Comparison of ENCODE assay signal across 8 cellular contexts in the genomic region with DNA sequence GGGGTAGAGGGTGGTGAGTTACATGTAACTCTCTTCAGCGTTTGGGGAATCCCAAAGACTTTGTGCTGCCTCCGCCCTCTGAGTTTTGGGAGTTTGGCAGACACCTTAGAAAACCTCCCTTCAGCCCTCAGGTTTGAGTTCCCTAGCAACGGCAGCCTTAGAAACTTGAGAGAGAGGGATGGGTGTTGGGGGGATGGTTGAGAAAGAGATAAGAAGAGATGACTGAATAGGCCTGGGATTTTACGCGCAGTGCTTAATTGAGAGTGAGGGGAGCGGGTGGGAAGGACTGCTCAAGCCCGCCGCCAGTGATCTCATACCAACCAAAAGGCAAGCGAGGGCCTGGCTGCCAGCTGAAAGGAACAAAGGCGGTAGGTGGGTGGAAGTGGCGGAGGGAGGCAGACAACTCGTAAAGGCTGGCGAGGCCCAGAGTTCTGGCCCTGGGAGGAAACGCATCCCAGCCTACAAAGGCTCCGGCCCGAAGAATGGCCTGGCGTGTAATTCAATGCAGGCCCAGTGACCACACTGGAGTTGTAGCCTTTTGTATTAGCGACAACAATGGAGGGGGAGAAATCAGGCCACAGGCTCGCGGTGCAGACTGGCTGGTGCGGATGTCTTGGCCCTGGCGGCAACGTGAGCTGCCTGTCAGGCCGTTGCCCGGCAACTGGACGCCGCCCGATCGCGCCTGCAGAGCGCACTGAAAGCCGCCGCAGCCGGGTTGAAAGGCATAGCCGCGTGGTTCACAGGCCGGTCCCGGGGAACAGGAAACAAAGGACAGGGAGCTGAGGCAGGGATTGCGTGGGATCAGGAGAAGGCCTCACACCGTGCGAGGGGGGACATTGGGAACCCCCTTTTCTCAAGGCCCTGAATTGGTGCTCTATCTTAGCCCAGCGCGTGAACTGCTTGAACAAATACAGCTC. TPM values are rescaled to one million over a fixed set of nuclear protein-coding genes. Genes with fewer than 3 reads are reported as not detected.
A peak's percentile ranks its signal among the peaks of the same experiment; 100 is the strongest.
DNase-seq lines count a peak whose midpoint lies in the region; ATAC-seq, FAIRE-seq and TF ChIP-seq lines count a peak whose summit lies in the region.

No MANE protein-coding gene starts in this region.

- H3K9me3 ChIP-seq in WERI-Rb-1 (ENCODE audit: severe bottlenecking) (no peaks in the 10 kb centered on the region), endothelial cell of umbilical vein (replicated peaks; ENCODE audit: control insufficient read depth, insufficient read depth, low read length) (no peaks in the 10 kb centered on the region)

- peak overlapping the region; percentile 1 for H3K4me2 ChIP-seq in endothelial cell of umbilical vein (ENCODE audit: insufficient read depth, low read length)

- no peak overlapping the region for H3K4me3 Mint-ChIP-seq in memory B cell
- peak overlapping the region; percentile 63 to 72 for H3K4me3 Mint-ChIP-seq in stimulated activated naive B cell treated with anti-CD40 and anti-IgM and Interleukin-4, amounts not matched to agents 10 μg/mL and 1 μg/mL and 100 μg/mL, for 72 hours

- H4K20me1 ChIP-seq in endothelial cell of umbilical vein (replicated peaks; ENCODE audit: control insufficient read depth, extremely low read depth, insufficient read depth, low read length) = no peaks in the 10 kb centered on the region

- FAIRE-seq in HTR-8/SVneo (lab: Jason Lieb, UNC) = no peak
- FAIRE-seq in endothelial cell of umbilical vein (lab: Jason Lieb, UNC) = no peak
- no peak for FAIRE-seq in D721Med (lab: Jason Lieb, UNC)

- dilution Hi-C loops in endothelial cell of umbilical vein (cut with MboI; ENCODE audit: extremely low pct_ligation_motif_present, low sequenced_read_pairs) = no loop called here

- H3K9me3 Mint-ChIP-seq in memory B cell = no peaks in the 10 kb centered on the region
- H3K9me3 Mint-ChIP-seq in stimulated activated naive B cell treated with anti-CD40 and anti-IgM and Interleukin-4, amounts not matched to agents 10 μg/mL and 1 μg/mL and 100 μg/mL, for 72 hours = peaks cover 0 to 3% of the 10 kb centered on the region in 2 donors

- peak overlapping the region; percentile 52 for H3K27ac Mint-ChIP-seq in memory B cell
- no peak overlapping the region for H3K27ac Mint-ChIP-seq in stimulated activated naive B cell treated with anti-CD40 and anti-IgM and Interleukin-4, amounts not matched to agents 10 μg/mL and 1 μg/mL and 100 μg/mL, for 72 hours

- TF ChIP-seq POLR2A in endothelial cell of umbilical vein (IDR thresholded peaks at IDR 0.05; ENCODE audit: low read depth, low read length) = no peak

- ATAC-seq in memory B cell (ENCODE audit: low read depth) (peak; percentile 73), GM21737 (IDR thresholded peaks at IDR 0.05; ENCODE audit: unreplicated experiment) (no peak)
- peak; percentile 88 to 91 for ATAC-seq in stimulated activated naive B cell treated with anti-CD40 and anti-IgM and Interleukin-4, amounts not matched to agents 10 μg/mL and 1 μg/mL and 100 μg/mL, for 72 hours (replicated peaks)

- H3K9ac ChIP-seq in endothelial cell of umbilical vein (replicated peaks; ENCODE audit: extremely low read depth, insufficient read depth, low read length) = no peak overlapping the region

- in situ Hi-C loops in GM13977 (cut with MboI; ENCODE audit: low pct_unique_long_range_greater_than_20kb, low sequenced_read_pairs, unreplicated experiment) = no loop called here

- H3K4me1 Mint-ChIP-seq in memory B cell = peaks cover 6% of the 10 kb centered on the region
- H3K4me1 Mint-ChIP-seq in stimulated activated naive B cell treated with anti-CD40 and anti-IgM and Interleukin-4, amounts not matched to agents 10 μg/mL and 1 μg/mL and 100 μg/mL, for 72 hours = peaks cover 24 to 61% of the 10 kb centered on the region in 2 donors

- H3K4me1 ChIP-seq in endothelial cell of umbilical vein (ENCODE audit: control insufficient read depth, extremely low read depth, insufficient read depth, low read length) = no peaks in the 10 kb centered on the region

- H3K4me3 ChIP-seq in WERI-Rb-1 (ENCODE audit: low read depth, low read length) (no peak overlapping the region), endothelial cell of umbilical vein (replicated peaks in 1 of 3; ENCODE audit: insufficient read depth in 1 of 3, low read depth in 1 of 3, low read length in 3 of 3) (no peak overlapping the region)

- intact Hi-C loops in endothelial cell of umbilical vein (cut with micrococcal nuclease) = loop anchor here (5.0 kb wide), 2 partner anchors 108 to 352 kb away; no protein-coding TSS in a partner anchor

- H3K36me3 ChIP-seq in WERI-Rb-1 (no peaks in the 10 kb centered on the region), endothelial cell of umbilical vein (ENCODE audit: control insufficient read depth in 2 of 2, extremely low read depth in 1 of 2, insufficient read depth in 2 of 2, low read length in 2 of 2) (no peaks in the 10 kb centered on the region)

- H3K27me3 ChIP-seq in WERI-Rb-1 (ENCODE audit: insufficient read depth, low read depth, severe bottlenecking) = no peaks in the 10 kb centered on the region
- peaks cover 5 to 6% of the 10 kb centered on the region in 2 experiments for H3K27me3 ChIP-seq in endothelial cell of umbilical vein (ENCODE audit: control insufficient read depth in 2 of 2, insufficient read depth in 2 of 2, low read length in 2 of 2)

- DNase-seq in GM13977 (ENCODE audit: low spot score) (peak; percentile 45), HTR-8/SVneo (ENCODE audit: insufficient read length, low spot score) (peak; percentile 20), WERI-Rb-1 (peak; percentile 55), endothelial cell of umbilical vein (ENCODE audit: low read depth, low spot score) (peak; percentile 43), memory B cell (ENCODE audit: low spot score in 2 of 2) (no peak), D721Med (ENCODE audit: insufficient read length, low spot score) (no peak)
- peak; percentile 51 for DNase-seq in stimulated activated naive B cell treated with anti-CD40 and anti-IgM and Interleukin-4, amounts not matched to agents 10 μg/mL and 1 μg/mL and 100 μg/mL, for 72 hours

- no peaks in the 10 kb centered on the region for H3K79me2 ChIP-seq in endothelial cell of umbilical vein (ENCODE audit: control insufficient read depth, insufficient read depth, low read length)

- no peaks in the 10 kb centered on the region for H3K9me1 ChIP-seq in endothelial cell of umbilical vein (replicated peaks; ENCODE audit: control insufficient read depth, extremely low read depth, insufficient read depth, low read length)

- peak overlapping the region; percentile 74 for H2AFZ ChIP-seq in endothelial cell of umbilical vein (ENCODE audit: low read depth, low read length)

- TF ChIP-seq CTCF in GM13977 (IDR thresholded peaks at IDR 0.05; ENCODE audit: extremely low read depth, insufficient read depth, missing control alignments) (no peak), WERI-Rb-1 (IDR thresholded peaks at IDR 0.05; ENCODE audit: low read depth, low read length) (no peak), endothelial cell of umbilical vein (IDR thresholded peaks at IDR 0.05; ENCODE audit: extremely low read depth in 1 of 2, insufficient read depth in 1 of 2, low read depth in 1 of 2, low read length in 2 of 2) (no peak), D721Med (IDR thresholded peaks at IDR 0.05; ENCODE audit: insufficient read depth, missing control alignments) (no peak)

- H3K36me3 Mint-ChIP-seq in memory B cell = no peaks in the 10 kb centered on the region
- H3K36me3 Mint-ChIP-seq in stimulated activated naive B cell treated with anti-CD40 and anti-IgM and Interleukin-4, amounts not matched to agents 10 μg/mL and 1 μg/mL and 100 μg/mL, for 72 hours = peaks cover 4 to 7% of the 10 kb centered on the region in 2 donors

- H3K27ac ChIP-seq in WERI-Rb-1 (no peak overlapping the region), endothelial cell of umbilical vein (ENCODE audit: insufficient read depth, low read depth, low read length) (no peak overlapping the region)

- no TSS peak for BruUV-seq in endothelial cell of umbilical vein (replicated peaks; lab: Mats Ljungman, UMichigan)

- CTCF ChIA-PET in endothelial cell of umbilical vein (lab: Charles Lee) = interaction anchor here (0.9 to 1.5 kb wide), 3 partner anchors 10 to 112 kb away, joined by 4 to 5 read pairs (median 4); no protein-coding TSS in a partner anchor

- no peaks in the 10 kb centered on the region for H3K27me3 Mint-ChIP-seq in memory B cell
- peaks cover 0 to 7% of the 10 kb centered on the region in 2 donors for H3K27me3 Mint-ChIP-seq in stimulated activated naive B cell treated with anti-CD40 and anti-IgM and Interleukin-4, amounts not matched to agents 10 μg/mL and 1 μg/mL and 100 μg/mL, for 72 hours

- POLR2A ChIA-PET in endothelial cell of umbilical vein (lab: Charles Lee) = no interaction called here

TF ChIP-seq in endothelial cell of umbilical vein, 7 proteins besides CTCF, POLR2A, EP300 and RAD21:
- TF ChIP-seq JUN (IDR thresholded peaks at IDR 0.05; ENCODE audit: borderline replicate concordance, insufficient read depth, insufficient read length, low read depth) (no peak), POLR2AphosphoS5 (IDR thresholded peaks at IDR 0.05; ENCODE audit: insufficient read depth, low read depth, low read length) (no peak), GATA2 (IDR thresholded peaks at IDR 0.05; ENCODE audit: insufficient read depth, insufficient read length, low read depth, low read length) (no peak), FOS (IDR thresholded peaks at IDR 0.05; ENCODE audit: borderline replicate concordance, insufficient read depth, low read length) (no peak), MYC (IDR thresholded peaks at IDR 0.05; ENCODE audit: low read depth, low read length) (no peak), EZH2 (IDR thresholded peaks at IDR 0.05; ENCODE audit: borderline replicate concordance, low read depth, low read length, severe bottlenecking) (no peak), MAX (IDR thresholded peaks at IDR 0.05; ENCODE audit: insufficient read depth, insufficient read length) (no peak)

RNA-seq across cellular contexts. Expression of gene DARS1, which starts 39.9 kb away (rescaled TPM):
- 41.5 and 48.8 TPM in 2 replicates for total RNA-seq in endothelial cell of umbilical vein
- 17.9 and 20.9 TPM in 2 replicates for polyA plus RNA-seq in endothelial cell of umbilical vein
- 28.7 and 29.9 TPM in 2 replicates for polyA plus RNA-seq in endothelial cell of umbilical vein (2011; cell fraction: cytosol; rRNA removed)
- 31.4 and 43.1 TPM in 2 replicates for polyA plus RNA-seq in endothelial cell of umbilical vein (2011; cell fraction: nucleus; rRNA removed)
- 40.4 and 47.3 TPM in 2 replicates for polyA plus RNA-seq in endothelial cell of umbilical vein (2012)
- 29.2 and 37.0 TPM in 2 replicates for polyA minus RNA-seq in endothelial cell of umbilical vein
- polyA minus RNA-seq in endothelial cell of umbilical vein (2011; cell fraction: cytosol; rRNA and poly(A)+ RNA removed) = 32.5 TPM
- polyA minus RNA-seq in endothelial cell of umbilical vein (2011; cell fraction: nucleus; rRNA and poly(A)+ RNA removed) = 19.3 and 19.8 TPM in 2 replicates

Comparison
In these comparisons a context has a peak if more than half of its experiments do, and no peak if none do; other contexts are left out.
1. DNase-seq: peak in GM13977 (single experiment), HTR-8/SVneo (single experiment), WERI-Rb-1 (single experiment), endothelial cell of umbilical vein (single experiment) and stimulated activated naive B cell treated with anti-CD40 and anti-IgM and Interleukin-4, amounts not matched to agents 10 μg/mL and 1 μg/mL and 100 μg/mL, for 72 hours (single experiment); none in memory B cell (0 of 2) and D721Med (single experiment).